29 cellular contexts compared by ENCODE assay signal in the genomic region with DNA sequence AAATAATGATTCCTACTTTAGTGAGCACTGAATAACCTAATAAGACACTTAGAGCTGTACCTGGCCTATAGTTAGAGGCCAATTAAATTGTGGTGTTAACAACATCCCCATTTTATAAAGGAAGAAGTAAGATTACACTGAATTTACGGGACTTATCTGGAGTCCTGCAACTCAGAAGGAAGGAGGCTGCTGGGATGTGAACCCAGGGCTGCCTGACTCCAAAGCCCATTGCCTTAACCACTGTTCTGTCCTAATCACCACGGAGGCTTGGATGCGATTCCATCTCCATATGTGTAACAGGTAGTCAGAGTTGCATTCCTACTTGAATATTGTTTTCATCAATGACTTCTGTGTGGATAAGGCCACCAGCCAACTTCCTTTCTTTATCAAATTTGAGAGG.
"Had no signal": no experiment of that assay in that cellular context is flagged by ENCODE, and none has a peak within 500 bp of the region (broad histone marks: within the 10 kb centered on the region; RNA-seq: fewer than 3 reads in every experiment).

No MANE protein-coding gene starts in this region.

- FAIRE-seq: bronchial epithelial cell, TTC549 had no signal

- H3K4me3 ChIP-seq: ascending aorta, cardiac muscle cell had no signal

- ATAC-seq: activated CD4-positive, alpha-beta T cell treated with anti-CD3 and anti-CD28 coated beads for 36 hours; activated CD8-positive, alpha-beta memory T cell treated with anti-CD3 and anti-CD28 coated beads, Interleukin-2, amount 10 ng/mL, durations not matched to agents 7 days and 5 days; activated CD8-positive, alpha-beta T cell treated with anti-CD3 and anti-CD28 coated beads, Interleukin-2, amount 10 ng/mL, durations not matched to agents 7 days and 5 days; activated naive CD8-positive, alpha-beta T cell treated with anti-CD3 and anti-CD28 coated beads, Interleukin-2, amount 50 U/mL, for 24 hours had no signal

- H3K9me3 ChIP-seq: ascending aorta had no signal

- H3K36me3 ChIP-seq: ascending aorta, cardiac muscle cell had no signal

- H3K27me3 ChIP-seq: ascending aorta, cardiac muscle cell had no signal

- H3K4me1 ChIP-seq: ascending aorta had no signal

- H3K27ac ChIP-seq: ascending aorta, cardiac muscle cell, VCaP had no signal

- DNase-seq: activated B cell treated with CpG ODN at 0.5 μM for 24 hours; activated CD4-positive, alpha-beta memory T cell treated with anti-CD3 and anti-CD28 coated beads, Interleukin-2, amount 10 ng/mL, durations not matched to agents 7 days and 5 days; activated CD4-positive, alpha-beta T cell treated with anti-CD3 and anti-CD28 coated beads for 1 hour; activated CD4-positive, alpha-beta T cell treated with anti-CD3 and anti-CD28 coated beads for 36 hours; activated CD4-positive, alpha-beta T cell treated with anti-CD3 and anti-CD28 coated beads for 48 hours; activated CD4-positive, alpha-beta T cell treated with anti-CD3 and anti-CD28 coated beads, Interleukin-2, amount 10 ng/mL, durations not matched to agents 7 days and 5 days; activated CD4-positive, alpha-beta T cell treated with anti-CD3 and anti-CD28 coated beads, Interleukin-2, amount 50 U/mL, for 48 hours; activated CD8-positive, alpha-beta memory T cell treated with anti-CD3 and anti-CD28 coated beads for 24 hours; activated CD8-positive, alpha-beta memory T cell treated with anti-CD3 and anti-CD28 coated beads, Interleukin-2, amount 10 ng/mL, durations not matched to agents 7 days and 5 days; activated CD8-positive, alpha-beta memory T cell treated with anti-CD3 and anti-CD28 coated beads, Interleukin-2, amount 50 U/mL, for 48 hours; activated CD8-positive, alpha-beta T cell treated with anti-CD3 and anti-CD28 coated beads, Interleukin-2, amount 10 ng/mL, durations not matched to agents 7 days and 5 days; activated effector memory CD4-positive, alpha-beta T cell treated with Interleukin-2 at 50 U/mL for 16 hours; activated gamma-delta T cell; activated naive CD4-positive, alpha-beta T cell treated with anti-CD3 and anti-CD28 coated beads, Interleukin-2, amount 10 ng/mL, durations not matched to agents 7 days and 5 days; activated naive CD4-positive, alpha-beta T cell treated with Interleukin-2 at 50 U/mL for 16 hours; activated naive CD8-positive, alpha-beta T cell treated with anti-CD3 and anti-CD28 coated beads, Interleukin-2, amount 10 ng/mL, durations not matched to agents 7 days and 5 days; activated naive CD8-positive, alpha-beta T cell treated with anti-CD3 and anti-CD28 coated beads, Interleukin-2, amount 50 U/mL, for 24 hours; activated T-cell treated with anti-CD3 and anti-CD28 coated beads, Interleukin-2, amount 50 U/mL, for 24 hours; activated T-cell treated with anti-CD3 and anti-CD28 coated beads, Interleukin-2, amount 50 U/mL, for 48 hours; amygdala; anterior cingulate cortex; T-helper 1 cell; T-helper 2 cell; T-helper 9 cell had no signal
